In genomic region chr10:89283988-89284475, GRCh38 we compare ENCODE assay signal across 9 cellular contexts. TPM values are rescaled to one million over a fixed set of nuclear protein-coding genes. Genes with fewer than 3 reads are reported as not detected.
A peak's percentile ranks its signal among the peaks of the same experiment; 100 is the strongest.
DNase-seq lines count a peak whose midpoint lies in the region; ATAC-seq, FAIRE-seq and TF ChIP-seq lines count a peak whose summit lies in the region.
"Had no signal": no experiment of that assay in that cellular context is flagged by ENCODE, and none has a peak within 500 bp of the region (broad histone marks: within the 10 kb centered on the region; RNA-seq: fewer than 3 reads in every experiment).

No MANE protein-coding gene starts in this region.

- peaks cover 39% of the 10 kb centered on the region for H3K4me1 ChIP-seq in keratinocyte (ENCODE audit: control insufficient read depth, extremely low read depth, insufficient read depth, low read length)

- no peaks in the 10 kb centered on the region for H3K9me3 ChIP-seq in keratinocyte (ENCODE audit: control insufficient read depth, low read depth, low read length)

- no peaks in the 10 kb centered on the region for H3K9me3 Mint-ChIP-seq in activated T-helper 2 cell treated with anti-CD3 and anti-CD28 coated beads, Interferon-gamma antibody, Interleukin-2, Interleukin-4, amounts not matched to agents 10 μg/mL and 5 μg/mL and 100 μg/mL, durations not matched to agents 14 hours and 24 hours and 36 hours

- no peaks in the 10 kb centered on the region for H3K27me3 ChIP-seq in keratinocyte (ENCODE audit: control insufficient read depth, extremely low read depth, insufficient read depth, low read length)

- dilution Hi-C loops in keratinocyte (cut with MboI; ENCODE audit: extremely low pct_ligation_motif_present, low sequenced_read_pairs), result no loop called here

- intact Hi-C loops in activated T-helper 2 cell treated with anti-CD3 and anti-CD28 coated beads, Interferon-gamma antibody, Interleukin-2, Interleukin-4, amounts not matched to agents 10 μg/mL and 5 μg/mL and 100 μg/mL, durations not matched to agents 14 hours and 24 hours and 36 hours (cut with micrococcal nuclease), result no loop called here

- no peak overlapping the region for H3K9ac ChIP-seq in keratinocyte (ENCODE audit: control insufficient read depth, extremely low read depth, insufficient read depth, low read length)

- H3K36me3 Mint-ChIP-seq in activated T-helper 2 cell treated with anti-CD3 and anti-CD28 coated beads, Interferon-gamma antibody, Interleukin-2, Interleukin-4, amounts not matched to agents 10 μg/mL and 5 μg/mL and 100 μg/mL, durations not matched to agents 14 hours and 24 hours and 36 hours (ENCODE audit: low read depth), result no peaks in the 10 kb centered on the region

- no peaks in the 10 kb centered on the region for H3K4me1 Mint-ChIP-seq in activated T-helper 2 cell treated with anti-CD3 and anti-CD28 coated beads, Interferon-gamma antibody, Interleukin-2, Interleukin-4, amounts not matched to agents 10 μg/mL and 5 μg/mL and 100 μg/mL, durations not matched to agents 14 hours and 24 hours and 36 hours (ENCODE audit: low read depth)

- peak overlapping the region; percentile 89 for H2AFZ ChIP-seq in keratinocyte (ENCODE audit: control insufficient read depth, low read length)

- no peaks in the 10 kb centered on the region for H3K79me2 ChIP-seq in keratinocyte (ENCODE audit: control insufficient read depth, insufficient read depth, low read length)

- TF ChIP-seq CTCF in keratinocyte (optimal IDR thresholded peaks at IDR 0.05 in 1 of 3, IDR thresholded peaks at IDR 0.05 in 1 of 3, conservative IDR thresholded peaks at IDR 0.05 in 1 of 3; ENCODE audit: extremely low read depth in 1 of 3, insufficient read depth in 2 of 3, low read length in 3 of 3), result no peak

- FAIRE-seq in keratinocyte (lab: Jason Lieb, UNC), result peak; percentile 43
- FAIRE-seq: K562 had no signal

- H3K4me2 ChIP-seq in keratinocyte (ENCODE audit: control insufficient read depth, extremely low read depth, insufficient read depth, low read depth, low read length), result peak overlapping the region; percentile 34

- H3K36me3 ChIP-seq in keratinocyte (ENCODE audit: control insufficient read depth in 2 of 2, extremely low read depth in 1 of 2, insufficient read depth in 2 of 2, low read length in 2 of 2), result no peaks in the 10 kb centered on the region

- H3K27ac ChIP-seq in keratinocyte (ENCODE audit: control insufficient read depth, insufficient read depth, low read length), result peak overlapping the region; percentile 41

- H4K20me1 ChIP-seq in keratinocyte (ENCODE audit: control insufficient read depth, extremely low read depth, insufficient read depth, low read length), result no peaks in the 10 kb centered on the region

- DNase-seq in HT1080 (ENCODE audit: low read depth) (peak; percentile 42), astrocyte of the hippocampus (ENCODE audit: low read depth, low spot score) (peak; percentile 74), keratinocyte (ENCODE audit: low read depth, low spot score) (no peak), stromal cell of bone marrow (ENCODE audit: low read depth) (peak; percentile 87)
- no peak for DNase-seq in activated T-helper 2 cell treated with anti-CD3 and anti-CD28 coated beads, Interferon-gamma antibody, Interleukin-2, Interleukin-4, amounts not matched to agents 10 μg/mL and 5 μg/mL and 100 μg/mL, durations not matched to agents 14 hours and 24 hours and 36 hours (ENCODE audit: low spot score)
- no peak for DNase-seq in activated naive CD4-positive, alpha-beta T cell (lab: John Stamatoyannopoulos, UW)

- H3K9me1 ChIP-seq in keratinocyte (ENCODE audit: control insufficient read depth, extremely low read depth, insufficient read depth, low read length), result no peaks in the 10 kb centered on the region

- H3K4me3 Mint-ChIP-seq in activated T-helper 2 cell treated with anti-CD3 and anti-CD28 coated beads, Interferon-gamma antibody, Interleukin-2, Interleukin-4, amounts not matched to agents 10 μg/mL and 5 μg/mL and 100 μg/mL, durations not matched to agents 14 hours and 24 hours and 36 hours (ENCODE audit: low read depth), result no peak overlapping the region

- peaks cover 30% of the 10 kb centered on the region for H3K27me3 Mint-ChIP-seq in activated T-helper 2 cell treated with anti-CD3 and anti-CD28 coated beads, Interferon-gamma antibody, Interleukin-2, Interleukin-4, amounts not matched to agents 10 μg/mL and 5 μg/mL and 100 μg/mL, durations not matched to agents 14 hours and 24 hours and 36 hours (ENCODE audit: low read depth)

- H3K27ac Mint-ChIP-seq in activated T-helper 2 cell treated with anti-CD3 and anti-CD28 coated beads, Interferon-gamma antibody, Interleukin-2, Interleukin-4, amounts not matched to agents 10 μg/mL and 5 μg/mL and 100 μg/mL, durations not matched to agents 14 hours and 24 hours and 36 hours, result no peak overlapping the region

- ATAC-seq in HG03457 (IDR thresholded peaks at IDR 0.05; ENCODE audit: unreplicated experiment) (no peak), GM21367 (IDR thresholded peaks at IDR 0.05; ENCODE audit: unreplicated experiment) (no peak)
- ATAC-seq: K562 had no signal

- H3K4me3 ChIP-seq in keratinocyte (ENCODE audit: control insufficient read depth in 2 of 3, extremely low read depth in 1 of 3, insufficient read depth in 2 of 3, low read depth in 1 of 3, low read length in 3 of 3), result no peak overlapping the region
- H3K4me3 ChIP-seq: K562 had no signal

RNA-seq across cellular contexts. Expression of gene IFIT2, which starts 17.8 kb away (rescaled TPM):
- 0.53 and 0.92 TPM in 2 replicates for total RNA-seq in HT1080 (2014; rRNA removed; shearing (Covaris generic))
- 0.67 and 1.0 TPM in 2 replicates for polyA plus RNA-seq in HT1080 (2015; cell fraction: cytosol; rRNA removed)
- polyA plus RNA-seq in HT1080 (2015; cell fraction: nucleus; rRNA removed), result 1.8 and 3.0 TPM in 2 replicates
- 3.4 to 4.3 TPM (median 3.9 TPM) in 3 replicates for polyA plus RNA-seq in keratinocyte
- polyA plus RNA-seq in keratinocyte (2011; ENCODE audit: low read depth), result 1.5 TPM
- polyA plus RNA-seq in keratinocyte (2011; cell fraction: cytosol; rRNA removed), result 2.3 and 3.8 TPM in 2 replicates
- 3.8 and 4.4 TPM in 2 replicates for polyA plus RNA-seq in keratinocyte (2011; cell fraction: nucleus; rRNA removed)
- 1.1 and 3.7 TPM in 2 replicates for polyA plus RNA-seq in keratinocyte (2012; ENCODE audit: low replicate concordance)
- 0.26 to 2.6 TPM (median 1.7 TPM) in 3 replicates for polyA minus RNA-seq in keratinocyte
- 2.5 TPM for polyA minus RNA-seq in keratinocyte (2011; cell fraction: cytosol; rRNA and poly(A)+ RNA removed)
- 2.4 and 3.6 TPM in 2 replicates for polyA minus RNA-seq in keratinocyte (2011; cell fraction: nucleus; rRNA and poly(A)+ RNA removed)
- total RNA-seq in activated T-helper 2 cell treated with anti-CD3 and anti-CD28 coated beads, Interferon-gamma antibody, Interleukin-2, Interleukin-4, amounts not matched to agents 10 μg/mL and 5 μg/mL and 100 μg/mL, durations not matched to agents 14 hours and 24 hours and 36 hours, result 0.57 and 0.82 TPM in 2 replicates

RNA-seq across cellular contexts. Expression of gene LIPA, which starts 32.5 kb away (rescaled TPM):
- 17.4 and 18.7 TPM in 2 replicates for total RNA-seq in HT1080 (2014; rRNA removed; shearing (Covaris generic))
- polyA plus RNA-seq in HT1080 (2015; cell fraction: cytosol; rRNA removed), result 29.7 and 33.8 TPM in 2 replicates
- polyA plus RNA-seq in HT1080 (2015; cell fraction: nucleus; rRNA removed), result 50.9 and 57.1 TPM in 2 replicates
- 105 to 157 TPM (median 156 TPM) in 3 replicates for polyA plus RNA-seq in keratinocyte
- 38.8 TPM for polyA plus RNA-seq in keratinocyte (2011; ENCODE audit: low read depth)
- 54.5 and 117 TPM in 2 replicates for polyA plus RNA-seq in keratinocyte (2011; cell fraction: cytosol; rRNA removed)
- 281 and 301 TPM in 2 replicates for polyA plus RNA-seq in keratinocyte (2011; cell fraction: nucleus; rRNA removed)
- polyA plus RNA-seq in keratinocyte (2012; ENCODE audit: low replicate concordance), result 26.2 and 87.7 TPM in 2 replicates
- 45.2 to 155 TPM (median 148 TPM) in 3 replicates for polyA minus RNA-seq in keratinocyte
- polyA minus RNA-seq in keratinocyte (2011; cell fraction: cytosol; rRNA and poly(A)+ RNA removed), result 60.0 TPM
- 225 and 412 TPM in 2 replicates for polyA minus RNA-seq in keratinocyte (2011; cell fraction: nucleus; rRNA and poly(A)+ RNA removed)
- 12.9 and 13.6 TPM in 2 replicates for total RNA-seq in activated T-helper 2 cell treated with anti-CD3 and anti-CD28 coated beads, Interferon-gamma antibody, Interleukin-2, Interleukin-4, amounts not matched to agents 10 μg/mL and 5 μg/mL and 100 μg/mL, durations not matched to agents 14 hours and 24 hours and 36 hours

RNA-seq across cellular contexts. Expression of gene IFIT3, which starts 43.8 kb away (rescaled TPM):
- 5.4 and 5.9 TPM in 2 replicates for total RNA-seq in HT1080 (2014; rRNA removed; shearing (Covaris generic))
- polyA plus RNA-seq in HT1080 (2015; cell fraction: cytosol; rRNA removed), result 3.9 and 4.4 TPM in 2 replicates
- polyA plus RNA-seq in HT1080 (2015; cell fraction: nucleus; rRNA removed), result 6.9 and 7.3 TPM in 2 replicates
- 30.2 to 83.1 TPM (median 42.6 TPM) in 3 replicates for polyA plus RNA-seq in keratinocyte
- polyA plus RNA-seq in keratinocyte (2011; ENCODE audit: low read depth), result 1.7 TPM
- polyA plus RNA-seq in keratinocyte (2011; cell fraction: cytosol; rRNA removed), result 22.6 and 33.1 TPM in 2 replicates
- polyA plus RNA-seq in keratinocyte (2011; cell fraction: nucleus; rRNA removed), result 31.4 and 34.0 TPM in 2 replicates
- polyA plus RNA-seq in keratinocyte (2012; ENCODE audit: low replicate concordance), result 0.96 and 57.0 TPM in 2 replicates
- 3.4 to 22.3 TPM (median 10.7 TPM) in 3 replicates for polyA minus RNA-seq in keratinocyte
- polyA minus RNA-seq in keratinocyte (2011; cell fraction: cytosol; rRNA and poly(A)+ RNA removed), result 11.7 TPM
- 9.2 and 19.9 TPM in 2 replicates for polyA minus RNA-seq in keratinocyte (2011; cell fraction: nucleus; rRNA and poly(A)+ RNA removed)
- total RNA-seq in activated T-helper 2 cell treated with anti-CD3 and anti-CD28 coated beads, Interferon-gamma antibody, Interleukin-2, Interleukin-4, amounts not matched to agents 10 μg/mL and 5 μg/mL and 100 μg/mL, durations not matched to agents 14 hours and 24 hours and 36 hours, result 0.74 and 0.94 TPM in 2 replicates

Comparison
In these comparisons a context has a peak if more than half of its experiments do, and no peak if none do; other contexts are left out.
1. DNase-seq: peak in HT1080 (single experiment), astrocyte of the hippocampus (single experiment) and stromal cell of bone marrow (single experiment); none in keratinocyte (single experiment), activated T-helper 2 cell treated with anti-CD3 and anti-CD28 coated beads, Interferon-gamma antibody, Interleukin-2, Interleukin-4, amounts not matched to agents 10 μg/mL and 5 μg/mL and 100 μg/mL, durations not matched to agents 14 hours and 24 hours and 36 hours (single experiment) and activated naive CD4-positive, alpha-beta T cell (0 of 4).